Comparison of ENCODE assay signal across 8 cellular contexts in the genomic region with DNA sequence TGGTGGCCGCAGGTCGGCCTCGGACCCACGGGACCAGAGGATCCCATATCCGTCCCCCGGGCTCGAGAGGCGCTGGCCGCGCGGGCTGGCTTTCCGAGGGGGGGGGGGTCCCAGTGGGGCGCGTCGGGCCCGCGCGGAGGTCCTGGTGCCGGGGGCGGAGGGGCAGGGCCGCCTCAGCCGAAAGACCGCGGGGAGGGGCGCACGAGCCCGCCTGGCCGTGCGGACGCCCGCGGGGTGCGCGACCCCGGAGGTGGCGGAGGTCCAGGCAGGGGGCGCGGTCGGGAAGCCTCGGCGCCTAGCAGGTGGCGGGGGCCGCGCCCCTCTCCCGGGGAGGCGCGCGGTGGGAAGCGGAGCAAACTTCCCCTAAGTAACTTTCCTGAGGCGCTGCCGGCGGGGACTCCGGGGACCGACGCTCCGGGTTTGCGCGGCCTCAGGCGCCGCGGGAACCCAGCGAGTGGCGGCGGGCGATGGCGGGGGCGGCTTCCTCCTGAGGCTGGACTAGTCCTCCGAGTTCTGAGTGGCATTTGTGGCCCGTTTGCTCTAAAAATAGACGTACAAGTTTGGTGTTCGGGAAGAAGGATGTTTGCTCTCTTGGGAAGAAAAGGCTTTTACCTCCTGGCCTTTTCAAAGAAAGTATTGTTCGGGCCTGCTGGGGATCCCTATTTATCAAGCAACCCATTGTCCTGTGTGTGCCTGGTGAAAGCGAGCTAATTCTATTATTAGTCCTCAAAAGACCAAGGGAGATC. TPM values are rescaled to one million over a fixed set of nuclear protein-coding genes. Genes with fewer than 3 reads are reported as not detected.
A peak's percentile ranks its signal among the peaks of the same experiment; 100 is the strongest.
DNase-seq lines count a peak whose midpoint lies in the region; ATAC-seq and TF ChIP-seq lines count a peak whose summit lies in the region.

No MANE protein-coding gene starts in this region.

- ATAC-seq in GM19351 (IDR thresholded peaks at IDR 0.05; ENCODE audit: unreplicated experiment) (peak; percentile 25), GM18520 (IDR thresholded peaks at IDR 0.05; ENCODE audit: unreplicated experiment) (no peak)

- H3K36me3 Mint-ChIP-seq in stimulated activated naive CD8-positive, alpha-beta T cell treated with anti-CD3 and anti-CD28 coated beads, Interleukin-15, Interleukin-2, amounts not matched to agents 100 ng/mL and 50 ng/mL, for 24 hours (ENCODE audit: low read depth), result no peaks in the 10 kb centered on the region

- 1% methylated on average over 19 of the region's 73 CpGs for WGBS in SK-N-SH (ENCODE audit: low lambda C conversion rate)
- 1% methylated on average over 7 to 37 of the region's 73 CpGs for WGBS in lower leg skin, 2 donors

- H3K27ac Mint-ChIP-seq in stimulated activated naive CD8-positive, alpha-beta T cell treated with anti-CD3 and anti-CD28 coated beads, Interleukin-15, Interleukin-2, amounts not matched to agents 100 ng/mL and 50 ng/mL, for 24 hours, result no peak overlapping the region

- peaks cover 50% of the 10 kb centered on the region for H3K79me2 ChIP-seq in SK-N-SH (ENCODE audit: insufficient read depth)

- H3K27me3 ChIP-seq in HUES48 (ENCODE audit: control insufficient read depth, insufficient read depth, low read length) (peaks cover 8% of the 10 kb centered on the region), SK-N-SH (ENCODE audit: insufficient read depth) (no peaks in the 10 kb centered on the region)

- peaks cover 33% of the 10 kb centered on the region for H3K4me1 ChIP-seq in HUES48 (ENCODE audit: control insufficient read depth, insufficient read depth, low read length)
- H3K4me1 ChIP-seq in SK-N-SH (ENCODE audit: control insufficient read depth in 1 of 2, insufficient read depth in 2 of 2, low read depth in 1 of 2, low read length in 1 of 2), result peaks cover 0 to 2% of the 10 kb centered on the region in 2 experiments; a peak in 3 of 4 replicates

- DNase-seq in CD1c-positive myeloid dendritic cell (ENCODE audit: extremely low spot score) (peak; percentile 84), SK-N-SH (peak; percentile 78), dermis microvascular lymphatic vessel endothelial cell (ENCODE audit: low read depth in 2 of 2) (peak; percentile 22 to 62), lower leg skin (ENCODE audit: low spot score in 2 of 2) (peak in 1 of 2 donors; percentile 85)

- H3K9me2 ChIP-seq in SK-N-SH, result no peaks in the 10 kb centered on the region

- H3K27me3 Mint-ChIP-seq in stimulated activated naive CD8-positive, alpha-beta T cell treated with anti-CD3 and anti-CD28 coated beads, Interleukin-15, Interleukin-2, amounts not matched to agents 100 ng/mL and 50 ng/mL, for 24 hours, result peaks cover 32% of the 10 kb centered on the region

- intact Hi-C loops in lower leg skin (cut with DNase I; ENCODE audit: low total_unique reads), result no loop called here

- H3K4me3 ChIP-seq in HUES48 (ENCODE audit: low read depth, low read length), result peak overlapping the region; percentile 92
- peak overlapping the region; percentile 85 to 89 for H3K4me3 ChIP-seq in SK-N-SH (ENCODE audit: low read depth in 2 of 2, low read length in 1 of 2)
- H3K4me3 ChIP-seq in lower leg skin (ENCODE audit: low read depth, poor library complexity, severe bottlenecking), result peak overlapping the region; percentile 92

- peak overlapping the region; percentile 94 for H3K27ac ChIP-seq in HUES48 (ENCODE audit: low read depth, low read length)
- H3K27ac ChIP-seq in SK-N-SH (ENCODE audit: low read depth in 2 of 2, low read length in 1 of 2), result peak overlapping the region; percentile 82 to 92

- no peak for TF ChIP-seq EP300 in SK-N-SH (IDR thresholded peaks at IDR 0.05; ENCODE audit: borderline replicate concordance in 1 of 2, low read depth in 1 of 2, low read length in 1 of 2)

- H3K4me2 ChIP-seq in SK-N-SH, result peak overlapping the region; percentile 90

- H3K4me3 Mint-ChIP-seq in stimulated activated naive CD8-positive, alpha-beta T cell treated with anti-CD3 and anti-CD28 coated beads, Interleukin-15, Interleukin-2, amounts not matched to agents 100 ng/mL and 50 ng/mL, for 24 hours, result peak overlapping the region; percentile 80

- no peaks in the 10 kb centered on the region for H4K20me1 ChIP-seq in SK-N-SH (ENCODE audit: insufficient read depth)

- CTCF ChIA-PET in SK-N-SH (lab: Yijun Ruan, JAX), result interaction anchor here (1.2 kb wide), 1 partner anchor 17 kb away, joined by 3 read pairs; no protein-coding TSS in a partner anchor

- H2AFZ ChIP-seq in SK-N-SH (ENCODE audit: low read depth), result peak overlapping the region; percentile 83

- TF ChIP-seq RAD21 in SK-N-SH (IDR thresholded peaks at IDR 0.05; ENCODE audit: low read length), result no peak

- no peak for TF ChIP-seq POLR2A in lower leg skin (IDR thresholded peaks at IDR 0.05)

- TF ChIP-seq CTCF in SK-N-SH (IDR thresholded peaks at IDR 0.05) (no peak), lower leg skin (IDR thresholded peaks at IDR 0.05) (no peak)

- H3K9me3 ChIP-seq in HUES48 (ENCODE audit: control insufficient read depth, insufficient read depth, low read length), result no peaks in the 10 kb centered on the region
- H3K9me3 ChIP-seq in SK-N-SH, result no peaks in the 10 kb centered on the region

- H3F3A ChIP-seq in SK-N-SH (replicated peaks; ENCODE audit: insufficient read depth), result peaks cover 11% of the 10 kb centered on the region

- H3K4me1 Mint-ChIP-seq in stimulated activated naive CD8-positive, alpha-beta T cell treated with anti-CD3 and anti-CD28 coated beads, Interleukin-15, Interleukin-2, amounts not matched to agents 100 ng/mL and 50 ng/mL, for 24 hours (ENCODE audit: low read depth), result peaks cover 22% of the 10 kb centered on the region

- POLR2A ChIA-PET in SK-N-SH (lab: Yijun Ruan, JAX), result no interaction called here

- peaks cover 5% of the 10 kb centered on the region for H3K9me3 Mint-ChIP-seq in stimulated activated naive CD8-positive, alpha-beta T cell treated with anti-CD3 and anti-CD28 coated beads, Interleukin-15, Interleukin-2, amounts not matched to agents 100 ng/mL and 50 ng/mL, for 24 hours

- H3K9ac ChIP-seq in HUES48 (ENCODE audit: low read depth, low read length), result peak overlapping the region; percentile 64
- peak overlapping the region; percentile 79 for H3K9ac ChIP-seq in SK-N-SH

- H3K36me3 ChIP-seq in HUES48 (ENCODE audit: control insufficient read depth, insufficient read depth, low read length) (no peaks in the 10 kb centered on the region), SK-N-SH (replicated peaks in 1 of 2; ENCODE audit: control insufficient read depth in 1 of 2, insufficient read depth in 2 of 2, low read length in 1 of 2) (no peaks in the 10 kb centered on the region)

TF ChIP-seq in SK-N-SH, 30 proteins besides CTCF, POLR2A, EP300 and RAD21:
- TF ChIP-seq, protein P1, sequence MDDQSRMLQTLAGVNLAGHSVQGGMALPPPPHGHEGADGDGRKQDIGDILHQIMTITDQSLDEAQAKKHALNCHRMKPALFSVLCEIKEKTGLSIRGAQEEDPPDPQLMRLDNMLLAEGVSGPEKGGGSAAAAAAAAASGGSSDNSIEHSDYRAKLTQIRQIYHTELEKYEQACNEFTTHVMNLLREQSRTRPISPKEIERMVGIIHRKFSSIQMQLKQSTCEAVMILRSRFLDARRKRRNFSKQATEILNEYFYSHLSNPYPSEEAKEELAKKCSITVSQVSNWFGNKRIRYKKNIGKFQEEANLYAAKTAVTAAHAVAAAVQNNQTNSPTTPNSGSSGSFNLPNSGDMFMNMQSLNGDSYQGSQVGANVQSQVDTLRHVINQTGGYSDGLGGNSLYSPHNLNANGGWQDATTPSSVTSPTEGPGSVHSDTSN (IDR thresholded peaks at IDR 0.05), result no peak
- TF ChIP-seq FOXJ3 (CRISPR knock-in tag; IDR thresholded peaks at IDR 0.05) (no peak), TEAD4 (IDR thresholded peaks at IDR 0.05; ENCODE audit: borderline replicate concordance, insufficient read depth) (no peak), FOSL2 (IDR thresholded peaks at IDR 0.05; ENCODE audit: borderline replicate concordance, low read depth) (no peak), MXI1 (IDR thresholded peaks at IDR 0.05; ENCODE audit: low read depth, low read length) (no peak), GABPA (IDR thresholded peaks at IDR 0.05; ENCODE audit: low read depth) (no peak), RCOR1 (IDR thresholded peaks at IDR 0.05; ENCODE audit: low read length) (no peak), JUND (IDR thresholded peaks at IDR 0.05) (no peak), RFX5 (IDR thresholded peaks at IDR 0.05; ENCODE audit: low read length) (no peak)
- TF ChIP-seq, protein P2, sequence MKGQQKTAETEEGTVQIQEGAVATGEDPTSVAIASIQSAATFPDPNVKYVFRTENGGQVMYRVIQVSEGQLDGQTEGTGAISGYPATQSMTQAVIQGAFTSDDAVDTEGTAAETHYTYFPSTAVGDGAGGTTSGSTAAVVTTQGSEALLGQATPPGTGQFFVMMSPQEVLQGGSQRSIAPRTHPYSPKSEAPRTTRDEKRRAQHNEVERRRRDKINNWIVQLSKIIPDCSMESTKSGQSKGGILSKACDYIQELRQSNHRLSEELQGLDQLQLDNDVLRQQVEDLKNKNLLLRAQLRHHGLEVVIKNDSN (IDR thresholded peaks at IDR 0.05; ENCODE audit: borderline replicate concordance, low read depth), result no peak

RNA-seq across cellular contexts. Expression of gene BTBD3, which starts 26.4 kb away (rescaled TPM):
- 10.2 and 14.7 TPM in 2 replicates for polyA plus RNA-seq in SK-N-SH (2012; rRNA removed)
- polyA plus RNA-seq in SK-N-SH (2012; cell fraction: cytosol; rRNA removed), result 11.9 and 12.3 TPM in 2 replicates
- 23.2 and 30.6 TPM in 2 replicates for polyA plus RNA-seq in SK-N-SH (2012; cell fraction: nucleus; rRNA removed)
- total RNA-seq in dermis microvascular lymphatic vessel endothelial cell, result 45.6 and 79.3 TPM in 2 replicates
- total RNA-seq in lower leg skin, result 10 to 100 TPM; 36.0 to 37.6 (median 36.6) TPM
